ENCODE assay signal across 23 cellular contexts in genomic region chr9:89811896-89812450, GRCh38.
DNase-seq lines count a peak whose midpoint lies in the region; ATAC-seq and TF ChIP-seq lines count a peak whose summit lies in the region.
"Had no signal": no experiment of that assay in that cellular context is flagged by ENCODE, and none has a peak within 500 bp of the region (broad histone marks: within the 10 kb centered on the region; RNA-seq: fewer than 3 reads in every experiment).

No MANE protein-coding gene starts in this region.

- intact Hi-C loops in A673 (cut with micrococcal nuclease; ENCODE audit: unreplicated experiment), result loop anchor here (10.0 kb wide), 1 partner anchor 397 kb away; no protein-coding TSS in a partner anchor

- H3K4me3 ChIP-seq in endodermal cell (ENCODE audit: low read length), result no peak overlapping the region
- no peak overlapping the region for H3K4me3 ChIP-seq in A673 (ENCODE audit: low read depth, low read length, poor library complexity, severe bottlenecking)
- H3K4me3 ChIP-seq: GM23248, PC-9, SJCRH30 had no signal

- H3K9me3 Mint-ChIP-seq in endodermal cell, result no peaks in the 10 kb centered on the region
- H3K9me3 Mint-ChIP-seq in stimulated activated memory B cell treated with anti-CD40 and anti-IgM and Interleukin-4, amounts not matched to agents 10 μg/mL and 1 μg/mL and 100 μg/mL, for 72 hours, result no peaks in the 10 kb centered on the region
- H3K9me3 Mint-ChIP-seq: H9 had no signal

- H3K36me3 ChIP-seq in endodermal cell (ENCODE audit: control insufficient read depth, insufficient read depth, low read length) (no peaks in the 10 kb centered on the region), A673 (ENCODE audit: insufficient read depth, low read length, poor library complexity, severe bottlenecking) (no peaks in the 10 kb centered on the region)
- H3K36me3 ChIP-seq: SJCRH30 had no signal

- WGBS in endodermal cell (ENCODE audit: insufficient coverage in 1 of 2, insufficient read length in 1 of 2), 2 experiments, result 96% methylated on average over 4 to 10 of the region's 10 CpGs

- no peak overlapping the region for H3K27ac Mint-ChIP-seq in endodermal cell
- H3K27ac Mint-ChIP-seq in stimulated activated memory B cell treated with anti-CD40 and anti-IgM and Interleukin-4, amounts not matched to agents 10 μg/mL and 1 μg/mL and 100 μg/mL, for 72 hours, result peak overlapping the region; percentile 24
- H3K27ac Mint-ChIP-seq: H9 had no signal

- POLR2A ChIA-PET in A673 (lab: Charles Lee; ENCODE audit: low non-redundant PET), result no interaction called here
- POLR2A ChIA-PET in GM10248 (lab: Yijun Ruan, JAX), result no interaction called here

- H3K27me3 Mint-ChIP-seq in endodermal cell (ENCODE audit: insufficient read depth), result peaks cover 16% of the 10 kb centered on the region
- H3K27me3 Mint-ChIP-seq in stimulated activated memory B cell treated with anti-CD40 and anti-IgM and Interleukin-4, amounts not matched to agents 10 μg/mL and 1 μg/mL and 100 μg/mL, for 72 hours, result peaks cover 9% of the 10 kb centered on the region

- H3K4me1 Mint-ChIP-seq in endodermal cell, result peaks cover 18% of the 10 kb centered on the region
- peaks cover 48% of the 10 kb centered on the region for H3K4me1 Mint-ChIP-seq in stimulated activated memory B cell treated with anti-CD40 and anti-IgM and Interleukin-4, amounts not matched to agents 10 μg/mL and 1 μg/mL and 100 μg/mL, for 72 hours

- no peaks in the 10 kb centered on the region for H3K36me3 Mint-ChIP-seq in endodermal cell (ENCODE audit: low read depth)
- no peaks in the 10 kb centered on the region for H3K36me3 Mint-ChIP-seq in stimulated activated memory B cell treated with anti-CD40 and anti-IgM and Interleukin-4, amounts not matched to agents 10 μg/mL and 1 μg/mL and 100 μg/mL, for 72 hours

- DNase-seq in NCI-H1694 treated with DMSO at 0.1 percent for 48 hours (lab: John Stamatoyannopoulos, UW) (peak; percentile 25), NCI-H1694 (lab: John Stamatoyannopoulos, UW) (no peak), Ammon's horn (ENCODE audit: low spot score) (peak; percentile 3), endodermal cell (peak; percentile 19), A673 (ENCODE audit: low spot score) (no peak), GM10248 (ENCODE audit: extremely low spot score) (no peak)
- DNase-seq: ACHN, Calu3, DMS79 treated with DMSO at 0.1 percent for 48 hours, GM23248, H9, KBM-7, MV-4-11, NCI-H1105 treated with DMSO at 0.1 percent for 48 hours, NCI-H2081, NCI-H2227 treated with DMSO at 0.1 percent for 48 hours, NCI-H526 treated with DMSO at 0.1 percent for 48 hours, PC-9, SJCRH30 had no signal

- H3K27ac ChIP-seq in endodermal cell (ENCODE audit: low read depth, low read length), result no peak overlapping the region
- H3K27ac ChIP-seq in A673 (ENCODE audit: low read depth, low read length, poor library complexity, severe bottlenecking), result no peak overlapping the region
- H3K27ac ChIP-seq: 22Rv1, GM23248, PC-9, SJCRH30 had no signal

- no peaks in the 10 kb centered on the region for H3K9me3 ChIP-seq in endodermal cell (ENCODE audit: control insufficient read depth, low read length)
- H3K9me3 ChIP-seq in A673 (ENCODE audit: low read depth, low read length, poor library complexity, severe bottlenecking), result no peaks in the 10 kb centered on the region
- H3K9me3 ChIP-seq: SJCRH30 had no signal

- no peak for ATAC-seq in stimulated activated memory B cell treated with anti-CD40 and anti-IgM and Interleukin-4, amounts not matched to agents 10 μg/mL and 1 μg/mL and 100 μg/mL, for 72 hours
- ATAC-seq in GM18517 (IDR thresholded peaks at IDR 0.05; ENCODE audit: unreplicated experiment), result no peak
- ATAC-seq: Right ventricle myocardium inferior had no signal

- no TSS peak for BruUV-seq in A673 (replicated peaks; lab: Mats Ljungman, UMichigan)

- CTCF ChIA-PET in A673 (lab: Charles Lee) (no interaction called here), GM10248 (lab: Yijun Ruan, JAX) (interaction anchor here (1.1 to 2.7 kb wide), 2 partner anchors 10 to 21 kb away, joined by 4 to 12 read pairs; no protein-coding TSS in a partner anchor)

- no peak overlapping the region for H3K4me3 Mint-ChIP-seq in endodermal cell
- no peak overlapping the region for H3K4me3 Mint-ChIP-seq in stimulated activated memory B cell treated with anti-CD40 and anti-IgM and Interleukin-4, amounts not matched to agents 10 μg/mL and 1 μg/mL and 100 μg/mL, for 72 hours
- H3K4me3 Mint-ChIP-seq: H9 had no signal

- H3K4me1 ChIP-seq in endodermal cell (ENCODE audit: control insufficient read depth, insufficient read depth, low read length), result no peaks in the 10 kb centered on the region
- peaks cover 16% of the 10 kb centered on the region for H3K4me1 ChIP-seq in A673 (ENCODE audit: insufficient read depth, low read length, poor library complexity, severe bottlenecking)

- no peaks in the 10 kb centered on the region for H3K27me3 ChIP-seq in endodermal cell (ENCODE audit: control insufficient read depth, insufficient read depth, low read length, poor library complexity, severe bottlenecking)
- H3K27me3 ChIP-seq in A673 (replicated peaks; ENCODE audit: insufficient read depth, low read depth, low read length, poor library complexity), result no peaks in the 10 kb centered on the region
- H3K27me3 ChIP-seq: SJCRH30 had no signal

- H3K9ac ChIP-seq in endodermal cell (ENCODE audit: extremely low read depth, low read length, poor library complexity, severe bottlenecking), result no peak overlapping the region
- H3K9ac ChIP-seq: GM23248 had no signal

- no peak for TF ChIP-seq CTCF in endodermal cell (conservative IDR thresholded peaks at IDR 0.05)
- TF ChIP-seq CTCF in A673 (conservative IDR thresholded peaks at IDR 0.05; ENCODE audit: low read depth, low read length), result no peak
- no peak for TF ChIP-seq CTCF in GM10248 (IDR thresholded peaks at IDR 0.05; ENCODE audit: control extremely low read depth, extremely low read depth, low read depth, missing control alignments)

Comparison
In these comparisons a context has a peak if more than half of its experiments do, and no peak if none do; other contexts are left out.
1. DNase-seq: peak in NCI-H1694 treated with DMSO at 0.1 percent for 48 hours (single experiment), Ammon's horn (single experiment) and endodermal cell (single experiment); none in NCI-H1694 (single experiment), A673 (single experiment) and GM10248 (single experiment).